8 cellular contexts compared by ENCODE assay signal in the genomic region with DNA sequence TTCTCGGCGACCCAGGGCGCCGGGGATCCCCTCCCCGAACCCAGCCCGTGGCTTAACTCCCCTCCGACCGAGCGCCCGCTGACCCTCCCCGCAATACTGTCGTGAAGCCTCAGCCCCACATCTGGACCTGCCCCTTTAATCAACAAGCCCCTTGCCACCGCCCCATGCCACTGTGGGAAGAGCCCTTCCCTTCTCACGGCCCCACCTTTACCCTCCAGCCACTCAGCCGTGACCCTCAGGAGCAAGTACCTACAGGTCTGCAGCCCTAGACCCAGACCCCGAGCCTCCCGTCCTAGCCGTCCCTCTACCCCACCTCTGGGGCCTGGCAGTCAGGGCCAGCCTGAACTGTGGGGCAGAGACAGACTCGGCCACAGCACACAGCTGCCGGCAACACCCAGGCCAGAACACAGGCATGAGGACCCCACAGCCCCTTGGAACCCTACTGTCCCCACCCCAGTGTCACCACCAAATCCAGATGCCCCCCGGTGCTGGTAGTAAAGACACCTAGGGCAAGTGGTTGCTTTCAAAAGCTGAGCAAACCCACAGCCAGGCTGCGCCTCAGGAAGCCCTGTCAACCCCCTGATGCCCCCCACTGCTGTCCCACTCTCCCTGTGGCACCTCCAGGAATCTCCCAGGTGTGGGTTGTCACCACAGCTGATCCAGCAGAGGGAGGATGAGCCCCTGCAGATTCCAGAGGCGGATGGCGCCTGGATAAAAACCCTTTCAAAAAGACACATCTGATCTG. TPM values are rescaled to one million over a fixed set of nuclear protein-coding genes. Genes with fewer than 3 reads are reported as not detected.
DNase-seq lines count a peak whose midpoint lies in the region; ATAC-seq and FAIRE-seq lines count a peak whose summit lies in the region.

No MANE protein-coding gene starts in this region.

- no peak overlapping the region for H3K27ac ChIP-seq in ACC112 (ENCODE audit: low read depth, low read length)

- H3K4me1 ChIP-seq in ACC112 (ENCODE audit: control insufficient read depth, insufficient read depth, low read length, unreplicated experiment) (peaks cover 10% of the 10 kb centered on the region), NT2/D1 (ENCODE audit: insufficient read depth, insufficient read length) (peaks cover 40% of the 10 kb centered on the region), endocrine pancreas (ENCODE audit: control insufficient read depth, insufficient read depth, low read length) (no peaks in the 10 kb centered on the region)

- peaks cover 9 to 51% (median 23%) of the 10 kb centered on the region in 5 donors for H3K27me3 Mint-ChIP-seq in naive thymus-derived CD8-positive, alpha-beta T cell

- H3K27me3 ChIP-seq in ACC112 (ENCODE audit: insufficient read depth, low read length) (peaks cover 13% of the 10 kb centered on the region; the same call in 1 of the 2 replicates), NT2/D1 (ENCODE audit: insufficient read depth, insufficient read length) (peaks cover 21% of the 10 kb centered on the region), endocrine pancreas (ENCODE audit: control insufficient read depth, insufficient read depth, low read length) (no peaks in the 10 kb centered on the region)

- POLR2A ChIA-PET in naive thymus-derived CD8-positive, alpha-beta T cell (lab: Charles Lee), result no interaction called here

- DNase-seq in NT2/D1 (ENCODE audit: low read depth, low spot score) (no peak), urothelium cell line (ENCODE audit: low spot score) (no peak), NCI-H1694 treated with DMSO at 0.1 percent for 48 hours (lab: John Stamatoyannopoulos, UW) (no peak), NCI-H1930 (lab: John Stamatoyannopoulos, UW) (no peak)
- no peak for DNase-seq in naive thymus-derived CD8-positive, alpha-beta T cell

- no peaks in the 10 kb centered on the region for H3K9me3 ChIP-seq in NT2/D1 (ENCODE audit: insufficient read depth, low read length)
- no peaks in the 10 kb centered on the region for H3K9me3 ChIP-seq in endocrine pancreas (ENCODE audit: control insufficient read depth, low read length)

- H3K4me3 Mint-ChIP-seq in naive thymus-derived CD8-positive, alpha-beta T cell, result peak overlapping the region; percentile 36 to 82 (median 66)

- no peak for FAIRE-seq in urothelium cell line (lab: Jason Lieb, UNC)

- peaks cover 0 to 2% (median 0%) of the 10 kb centered on the region in 3 donors for H3K36me3 Mint-ChIP-seq in naive thymus-derived CD8-positive, alpha-beta T cell

- no peak for ATAC-seq in naive thymus-derived CD8-positive, alpha-beta T cell
- ATAC-seq in HG03378 (IDR thresholded peaks at IDR 0.05; ENCODE audit: unreplicated experiment), result no peak

- H3K9ac ChIP-seq in NT2/D1 (ENCODE audit: insufficient read length, low read depth), result peak overlapping the region; percentile 85
- H3K9ac ChIP-seq in endocrine pancreas (ENCODE audit: control insufficient read depth, insufficient read depth, low read length), result peak overlapping the region; percentile 65

- no peaks in the 10 kb centered on the region for H3K9me3 Mint-ChIP-seq in naive thymus-derived CD8-positive, alpha-beta T cell

- H3K36me3 ChIP-seq in ACC112 (ENCODE audit: insufficient read depth, low read length) (no peaks in the 10 kb centered on the region), NT2/D1 (ENCODE audit: insufficient read depth, insufficient read length, low read length) (no peaks in the 10 kb centered on the region), endocrine pancreas (ENCODE audit: control insufficient read depth, insufficient read depth, low read length) (no peaks in the 10 kb centered on the region)

- H2AFZ ChIP-seq in ACC112 (ENCODE audit: low read length, unreplicated experiment), result no peak overlapping the region

- H3K4me1 Mint-ChIP-seq in naive thymus-derived CD8-positive, alpha-beta T cell, result peaks cover 3 to 21% (median 8%) of the 10 kb centered on the region in 4 donors

- H3K4me3 ChIP-seq in ACC112 (ENCODE audit: low read depth, low read length), result peak overlapping the region; percentile 83
- peak overlapping the region; percentile 75 for H3K4me3 ChIP-seq in NT2/D1 (ENCODE audit: insufficient read length, low read depth)
- no peak overlapping the region for H3K4me3 ChIP-seq in endocrine pancreas (ENCODE audit: control insufficient read depth, insufficient read depth, low read length)

- H3K79me2 ChIP-seq in ACC112 (ENCODE audit: control insufficient read depth, insufficient read depth, low read length, unreplicated experiment), result no peaks in the 10 kb centered on the region

- H3K27ac Mint-ChIP-seq in naive thymus-derived CD8-positive, alpha-beta T cell, result peak overlapping the region in 2 of 10 donors; percentile 8 to 71

RNA-seq across cellular contexts. Expression of gene NXPH3, which starts 1.4 kb away (rescaled TPM):
- not detected for total RNA-seq in naive thymus-derived CD8-positive, alpha-beta T cell
- polyA plus RNA-seq in naive thymus-derived CD8-positive, alpha-beta T cell, result not detected
